In genomic region chr9:95989304-95989703, GRCh38 we compare ENCODE assay signal across 13 cellular contexts.
"Had no signal": no experiment of that assay in that cellular context is flagged by ENCODE, and none has a peak within 500 bp of the region (broad histone marks: within the 10 kb centered on the region; RNA-seq: fewer than 3 reads in every experiment).

No MANE protein-coding gene starts in this region.

- H3K4me1 ChIP-seq: sigmoid colon, tibial artery, vagina had no signal

- H3K27ac ChIP-seq: cardiac muscle cell, psoas muscle, sigmoid colon, tibial artery, vagina had no signal

- H3K4me3 ChIP-seq: cardiac muscle cell, psoas muscle, sigmoid colon, tibial artery, vagina had no signal

- DNase-seq: activated effector memory CD4-positive, alpha-beta T cell treated with anti-CD3 and anti-CD28 coated beads, Interleukin-2, amount 50 U/mL, for 16 hours; activated naive CD8-positive, alpha-beta T cell treated with anti-CD3 and anti-CD28 coated beads for 36 hours; activated T-cell treated with anti-CD3 and anti-CD28 coated beads, Interleukin-2, amount 50 U/mL, for 24 hours; aorta; psoas muscle; sigmoid colon; stimulated activated CD4-positive, alpha-beta T cell treated with anti-CD3 and anti-CD28 coated beads, Interleukin-15, amount 100 ng/mL, for 24 hours; SW 1271; tibial artery had no signal

- H3K9me3 ChIP-seq: psoas muscle, sigmoid colon, tibial artery, vagina had no signal

- H3K27me3 ChIP-seq: cardiac muscle cell, sigmoid colon, tibial artery, vagina had no signal

- H3K36me3 ChIP-seq: cardiac muscle cell, vagina had no signal

- ATAC-seq: activated CD4-positive, CD25-positive, alpha-beta regulatory T cell treated with anti-CD3 and anti-CD28 coated beads, Interleukin-2, amount 50 U/mL, for 24 hours; natural killer cell treated with Interleukin-12 subunit alpha and Interleukin-12 subunit beta and Interleukin-15 and Interleukin-18, amount 100 ng/mL, for 72 hours; psoas muscle had no signal
